ENCODE assay signal across 31 cellular contexts in the genomic region with DNA sequence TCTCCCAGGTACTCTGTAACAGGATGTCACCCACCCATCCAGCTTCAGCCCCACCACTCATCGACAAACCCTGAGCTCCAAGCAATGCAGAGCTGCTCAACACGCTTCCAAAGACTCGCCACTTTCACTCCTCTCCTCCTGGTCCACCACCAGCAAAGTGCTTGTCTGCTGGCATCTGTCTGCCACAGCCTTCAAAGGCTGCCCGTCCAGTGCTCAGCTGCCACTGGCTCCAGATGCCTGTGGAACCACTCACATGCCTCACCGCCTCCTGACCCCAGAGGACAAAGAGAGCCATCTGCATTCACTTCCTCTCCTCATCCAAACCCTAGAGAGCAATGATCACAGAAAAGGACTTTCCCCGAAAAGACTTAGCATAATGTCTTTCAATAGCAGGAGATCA.
DNase-seq lines count a peak whose midpoint lies in the region; ATAC-seq, FAIRE-seq and TF ChIP-seq lines count a peak whose summit lies in the region.
"Had no signal": no experiment of that assay in that cellular context is flagged by ENCODE, and none has a peak within 500 bp of the region (broad histone marks: within the 10 kb centered on the region; RNA-seq: fewer than 3 reads in every experiment).

No MANE protein-coding gene starts in this region.

- peak overlapping the region; percentile 25; the same call in 1 of the 2 replicates for H3K27ac Mint-ChIP-seq in GM23338
- H3K27ac Mint-ChIP-seq in endothelial cell (ENCODE audit: unreplicated experiment), result peak overlapping the region; percentile 16
- H3K27ac Mint-ChIP-seq: activated naive CD8-positive, alpha-beta T cell treated with anti-CD3 and anti-CD28 coated beads, Interleukin-2, amount 10 ng/mL, durations not matched to agents 7 days and 5 days; activated T-helper 2 cell treated with anti-CD3 and anti-CD28 coated beads, Interferon-gamma antibody, Interleukin-2, Interleukin-4, amounts not matched to agents 10 μg/mL and 5 μg/mL and 100 μg/mL, durations not matched to agents 14 hours and 24 hours and 36 hours; stimulated activated naive CD8-positive, alpha-beta T cell treated with anti-CD3 and anti-CD28 coated beads, Interleukin-15, Interleukin-2, amounts not matched to agents 100 ng/mL and 50 ng/mL, for 24 hours; T-helper 2 cell treated with Interferon-gamma antibody and Interleukin-4, amounts not matched to agents 5 μg/mL and 100 μg/mL, for 36 hours had no signal

- TF ChIP-seq CTCF in GM23338 (conservative IDR thresholded peaks at IDR 0.05; ENCODE audit: low read depth in 2 of 2), result no peak
- no peak for TF ChIP-seq CTCF in endothelial cell (IDR thresholded peaks at IDR 0.05; ENCODE audit: unreplicated experiment)

- ATAC-seq in GM23338 (no peak), HG02852 (IDR thresholded peaks at IDR 0.05; ENCODE audit: unreplicated experiment) (no peak)
- ATAC-seq: K562, left colon, natural killer cell had no signal

- peak overlapping the region in 6 of 11 experiments; percentile 20 to 63 (median 36); a peak in 10 of 22 replicates for H3K4me2 ChIP-seq in BLaER1 treated with 17β-estradiol and CSF1 and Interleukin-3, amounts not matched to agents 10 nM and 100 nM
- no peak overlapping the region for H3K4me2 ChIP-seq in GM23338

- no peaks in the 10 kb centered on the region; the same call in 1 of the 2 replicates for H3K79me2 ChIP-seq in GM23338 (replicated peaks; ENCODE audit: insufficient read depth)

- peak overlapping the region in 1 of 11 experiments; percentile 33; a peak in 1 of 22 replicates for H3K9ac ChIP-seq in BLaER1 treated with 17β-estradiol and CSF1 and Interleukin-3, amounts not matched to agents 10 nM and 100 nM
- H3K9ac ChIP-seq: GM23248 had no signal

- no peaks in the 10 kb centered on the region for H3K27me3 ChIP-seq in BLaER1 treated with 17β-estradiol and CSF1 and Interleukin-3, amounts not matched to agents 10 nM and 100 nM
- H3K27me3 ChIP-seq in GM23338 (ENCODE audit: insufficient read depth), result no peaks in the 10 kb centered on the region
- H3K27me3 ChIP-seq: dorsolateral prefrontal cortex, ovary, right lobe of liver, tibial artery had no signal

- H3K9me3 Mint-ChIP-seq in GM23338 (no peaks in the 10 kb centered on the region), endothelial cell (ENCODE audit: unreplicated experiment) (no peaks in the 10 kb centered on the region)
- H3K9me3 Mint-ChIP-seq: activated naive CD8-positive, alpha-beta T cell treated with anti-CD3 and anti-CD28 coated beads, Interleukin-2, amount 10 ng/mL, durations not matched to agents 7 days and 5 days; activated T-helper 2 cell treated with anti-CD3 and anti-CD28 coated beads, Interferon-gamma antibody, Interleukin-2, Interleukin-4, amounts not matched to agents 10 μg/mL and 5 μg/mL and 100 μg/mL, durations not matched to agents 14 hours and 24 hours and 36 hours; CD4-positive, alpha-beta memory T cell; natural killer cell; stimulated activated naive CD8-positive, alpha-beta T cell treated with anti-CD3 and anti-CD28 coated beads, Interleukin-15, Interleukin-2, amounts not matched to agents 100 ng/mL and 50 ng/mL, for 24 hours; T-helper 2 cell treated with Interferon-gamma antibody and Interleukin-4, amounts not matched to agents 5 μg/mL and 100 μg/mL, for 36 hours had no signal

- no peaks in the 10 kb centered on the region for H3K9me2 ChIP-seq in GM23338 (ENCODE audit: insufficient read depth)

- H3K4me3 Mint-ChIP-seq in GM23338 (no peak overlapping the region), endothelial cell (ENCODE audit: unreplicated experiment) (no peak overlapping the region)
- H3K4me3 Mint-ChIP-seq: activated naive CD8-positive, alpha-beta T cell treated with anti-CD3 and anti-CD28 coated beads, Interleukin-2, amount 10 ng/mL, durations not matched to agents 7 days and 5 days; CD4-positive, alpha-beta memory T cell; natural killer cell; stimulated activated naive CD8-positive, alpha-beta T cell treated with anti-CD3 and anti-CD28 coated beads, Interleukin-15, Interleukin-2, amounts not matched to agents 100 ng/mL and 50 ng/mL, for 24 hours; T-helper 2 cell treated with Interferon-gamma antibody and Interleukin-4, amounts not matched to agents 5 μg/mL and 100 μg/mL, for 36 hours had no signal

- H3K36me3 Mint-ChIP-seq in GM23338 (ENCODE audit: low read depth) (peaks cover 50% of the 10 kb centered on the region), endothelial cell (ENCODE audit: low read depth, unreplicated experiment) (peaks cover 25% of the 10 kb centered on the region)

- H3K4me1 Mint-ChIP-seq in GM23338 (peaks cover 5% of the 10 kb centered on the region), endothelial cell (ENCODE audit: unreplicated experiment) (peaks cover 2% of the 10 kb centered on the region)
- H3K4me1 Mint-ChIP-seq: activated naive CD8-positive, alpha-beta T cell treated with anti-CD3 and anti-CD28 coated beads, Interleukin-2, amount 10 ng/mL, durations not matched to agents 7 days and 5 days had no signal

- H4K20me1 ChIP-seq in BLaER1 treated with 17β-estradiol and CSF1 and Interleukin-3, amounts not matched to agents 10 nM and 100 nM, result no peaks in the 10 kb centered on the region
- H4K20me1 ChIP-seq in GM23338 (replicated peaks; ENCODE audit: insufficient read depth), result no peaks in the 10 kb centered on the region

- no peak overlapping the region for H2AFZ ChIP-seq in GM23338
- H2AFZ ChIP-seq: GM23248 had no signal

- H3K9me3 ChIP-seq in BLaER1 treated with 17β-estradiol and CSF1 and Interleukin-3, amounts not matched to agents 10 nM and 100 nM (replicated peaks in 1 of 11), result no peaks in the 10 kb centered on the region
- H3K9me3 ChIP-seq: ovary, right lobe of liver, tibial artery had no signal

- peak overlapping the region in 1 of 11 experiments; percentile 9; a peak in 1 of 22 replicates for H3K27ac ChIP-seq in BLaER1 treated with 17β-estradiol and CSF1 and Interleukin-3, amounts not matched to agents 10 nM and 100 nM
- no peak overlapping the region for H3K27ac ChIP-seq in GM23338 (ENCODE audit: low read depth)
- H3K27ac ChIP-seq: dorsolateral prefrontal cortex, GM23248, ovary, right lobe of liver, RWPE1, tibial artery, WERI-Rb-1 had no signal

- H3K27me3 Mint-ChIP-seq in GM23338 (ENCODE audit: insufficient read depth, low read depth, poor library complexity) (peaks cover 5% of the 10 kb centered on the region), endothelial cell (ENCODE audit: unreplicated experiment) (no peaks in the 10 kb centered on the region)
- H3K27me3 Mint-ChIP-seq: activated naive CD8-positive, alpha-beta T cell treated with anti-CD3 and anti-CD28 coated beads, Interleukin-2, amount 10 ng/mL, durations not matched to agents 7 days and 5 days; CD4-positive, alpha-beta memory T cell; stimulated activated naive CD8-positive, alpha-beta T cell treated with anti-CD3 and anti-CD28 coated beads, Interleukin-15, Interleukin-2, amounts not matched to agents 100 ng/mL and 50 ng/mL, for 24 hours had no signal

- H3F3A ChIP-seq in GM23338 (replicated peaks; ENCODE audit: low read depth), result no peaks in the 10 kb centered on the region

- peaks cover 0 to 18% (median 6%) of the 10 kb centered on the region in 10 experiments; a peak in 13 of 20 replicates for H3K4me1 ChIP-seq in BLaER1 treated with 17β-estradiol and CSF1 and Interleukin-3, amounts not matched to agents 10 nM and 100 nM
- H3K4me1 ChIP-seq in GM23338 (ENCODE audit: insufficient read depth), result no peaks in the 10 kb centered on the region
- H3K4me1 ChIP-seq: right lobe of liver, tibial artery had no signal

- no peak for FAIRE-seq in urothelium cell line (lab: Jason Lieb, UNC)
- FAIRE-seq: astrocyte, endothelial cell of umbilical vein, G401.6, K562 had no signal

- H3K4me3 ChIP-seq in BLaER1 treated with 17β-estradiol and CSF1 and Interleukin-3, amounts not matched to agents 10 nM and 100 nM, result no peak overlapping the region
- H3K4me3 ChIP-seq in GM23338, result no peak overlapping the region
- H3K4me3 ChIP-seq: dorsolateral prefrontal cortex, GM23248, K562, ovary, right lobe of liver, tibial artery had no signal

- H3K36me3 ChIP-seq in BLaER1 treated with 17β-estradiol and CSF1 and Interleukin-3, amounts not matched to agents 10 nM and 100 nM, result peaks cover 8 to 23% (median 15%) of the 10 kb centered on the region in 11 experiments; a peak in 20 of 22 replicates
- no peaks in the 10 kb centered on the region; the same call in 1 of the 2 replicates for H3K36me3 ChIP-seq in GM23338 (ENCODE audit: insufficient read depth)
- H3K36me3 ChIP-seq: ovary had no signal

- DNase-seq in GM23338 (ENCODE audit: low spot score) (no peak), endothelial cell (ENCODE audit: low spot score) (no peak), myocyte (ENCODE audit: low read depth) (peak; percentile 82), HuH-7.5 (ENCODE audit: low spot score) (no peak), urothelium cell line (ENCODE audit: low spot score) (no peak)
- DNase-seq: activated CD8-positive, alpha-beta memory T cell treated with anti-CD3 and anti-CD28 coated beads, Interleukin-2, amount 50 U/mL, for 4 hours; activated naive CD8-positive, alpha-beta T cell treated with anti-CD3 and anti-CD28 coated beads, Interleukin-2, amount 10 ng/mL, durations not matched to agents 7 days and 5 days; CD4-positive, alpha-beta memory T cell; central memory CD4-positive, alpha-beta T cell; DMS153; GM23248; left colon; natural killer cell; NCI-H1694; NCI-H2171; NCI-H510A treated with DMSO at 0.1 percent for 48 hours; ovary; right lobe of liver; tibial artery; WERI-Rb-1 had no signal

TF ChIP-seq in GM23338, 12 proteins besides CTCF, POLR2A, EP300 and RAD21 (continues in another document):
- TF ChIP-seq, protein P1, sequence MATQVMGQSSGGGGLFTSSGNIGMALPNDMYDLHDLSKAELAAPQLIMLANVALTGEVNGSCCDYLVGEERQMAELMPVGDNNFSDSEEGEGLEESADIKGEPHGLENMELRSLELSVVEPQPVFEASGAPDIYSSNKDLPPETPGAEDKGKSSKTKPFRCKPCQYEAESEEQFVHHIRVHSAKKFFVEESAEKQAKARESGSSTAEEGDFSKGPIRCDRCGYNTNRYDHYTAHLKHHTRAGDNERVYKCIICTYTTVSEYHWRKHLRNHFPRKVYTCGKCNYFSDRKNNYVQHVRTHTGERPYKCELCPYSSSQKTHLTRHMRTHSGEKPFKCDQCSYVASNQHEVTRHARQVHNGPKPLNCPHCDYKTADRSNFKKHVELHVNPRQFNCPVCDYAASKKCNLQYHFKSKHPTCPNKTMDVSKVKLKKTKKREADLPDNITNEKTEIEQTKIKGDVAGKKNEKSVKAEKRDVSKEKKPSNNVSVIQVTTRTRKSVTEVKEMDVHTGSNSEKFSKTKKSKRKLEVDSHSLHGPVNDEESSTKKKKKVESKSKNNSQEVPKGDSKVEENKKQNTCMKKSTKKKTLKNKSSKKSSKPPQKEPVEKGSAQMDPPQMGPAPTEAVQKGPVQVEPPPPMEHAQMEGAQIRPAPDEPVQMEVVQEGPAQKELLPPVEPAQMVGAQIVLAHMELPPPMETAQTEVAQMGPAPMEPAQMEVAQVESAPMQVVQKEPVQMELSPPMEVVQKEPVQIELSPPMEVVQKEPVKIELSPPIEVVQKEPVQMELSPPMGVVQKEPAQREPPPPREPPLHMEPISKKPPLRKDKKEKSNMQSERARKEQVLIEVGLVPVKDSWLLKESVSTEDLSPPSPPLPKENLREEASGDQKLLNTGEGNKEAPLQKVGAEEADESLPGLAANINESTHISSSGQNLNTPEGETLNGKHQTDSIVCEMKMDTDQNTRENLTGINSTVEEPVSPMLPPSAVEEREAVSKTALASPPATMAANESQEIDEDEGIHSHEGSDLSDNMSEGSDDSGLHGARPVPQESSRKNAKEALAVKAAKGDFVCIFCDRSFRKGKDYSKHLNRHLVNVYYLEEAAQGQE (IDR thresholded peaks at IDR 0.05; ENCODE audit: unreplicated experiment), result no peak
